In the genomic region with DNA sequence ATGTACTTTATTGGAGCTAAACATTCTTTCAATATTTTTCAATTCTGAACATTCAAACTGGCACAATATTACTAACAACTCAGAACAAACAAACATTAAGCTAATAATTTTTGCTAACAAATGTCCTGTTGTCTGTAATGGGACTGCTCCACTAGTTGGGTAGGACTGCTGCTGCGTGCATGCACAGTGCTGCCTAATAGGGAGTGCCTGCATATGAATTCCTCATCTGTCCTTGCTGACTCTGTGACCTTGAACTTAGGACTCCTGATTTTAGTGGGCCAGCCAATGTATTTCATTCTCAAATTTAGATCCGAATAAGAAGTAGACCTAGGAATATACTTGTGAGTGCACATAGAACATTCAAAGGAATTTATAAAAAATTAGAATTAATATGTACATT, we compare ENCODE assay signal across 24 cellular contexts.
DNase-seq lines count a peak whose midpoint lies in the region; ATAC-seq and TF ChIP-seq lines count a peak whose summit lies in the region.
"Had no signal": no experiment of that assay in that cellular context is flagged by ENCODE, and none has a peak within 500 bp of the region (broad histone marks: within the 10 kb centered on the region; RNA-seq: fewer than 3 reads in every experiment).

No MANE protein-coding gene starts in this region.

- H2AFZ ChIP-seq in GM23338 (no peak overlapping the region), OCI-LY7 (ENCODE audit: low read length) (no peak overlapping the region)

- H3K4me1 ChIP-seq in heart left ventricle: peaks cover 0 to 16% (median 0%) of the 10 kb centered on the region in 12 donors
- H3K4me1 ChIP-seq in right atrium auricular region: no peaks in the 10 kb centered on the region
- no peaks in the 10 kb centered on the region for H3K4me1 ChIP-seq in right cardiac atrium (ENCODE audit: control insufficient read depth, insufficient read depth, low read length)
- H3K4me1 ChIP-seq in GM23338 (ENCODE audit: insufficient read depth): peaks cover 32% of the 10 kb centered on the region
- H3K4me1 ChIP-seq in OCI-LY7 (ENCODE audit: insufficient read depth, low read length, poor library complexity, severe bottlenecking): no peaks in the 10 kb centered on the region
- H3K4me1 ChIP-seq: BE2C, BLaER1 had no signal

- no TSS peak for BruUV-seq in OCI-LY7 (replicated peaks; lab: Mats Ljungman, UMichigan)

- no peak for TF ChIP-seq POLR2A in heart left ventricle (IDR thresholded peaks at IDR 0.05)

- H3K9me3 ChIP-seq in heart left ventricle (no peaks in the 10 kb centered on the region), right atrium auricular region (no peaks in the 10 kb centered on the region), right cardiac atrium (ENCODE audit: control insufficient read depth, low read length) (no peaks in the 10 kb centered on the region), OCI-LY7 (ENCODE audit: low read length) (no peaks in the 10 kb centered on the region)
- H3K9me3 ChIP-seq: BE2C, BLaER1 had no signal

- H4K20me1 ChIP-seq in GM23338 (replicated peaks; ENCODE audit: insufficient read depth): no peaks in the 10 kb centered on the region
- H4K20me1 ChIP-seq in OCI-LY7 (ENCODE audit: insufficient read depth, low read length): no peaks in the 10 kb centered on the region
- H4K20me1 ChIP-seq: BLaER1 had no signal

- no peaks in the 10 kb centered on the region for H3K9me3 Mint-ChIP-seq in GM23338
- H3K9me3 Mint-ChIP-seq: CD14-positive monocyte; CD8-positive, alpha-beta memory T cell had no signal

- no peaks in the 10 kb centered on the region for H3K36me3 Mint-ChIP-seq in GM23338 (ENCODE audit: low read depth)
- H3K36me3 Mint-ChIP-seq: CD14-positive monocyte; CD4-positive, alpha-beta memory T cell; CD4-positive, CD25-positive, alpha-beta regulatory T cell; CD8-positive, alpha-beta memory T cell had no signal

- H3K27ac Mint-ChIP-seq in GM23338: peak overlapping the region; percentile 38; the same call in 1 of the 2 replicates
- H3K27ac Mint-ChIP-seq: CD14-positive monocyte; CD4-positive, alpha-beta memory T cell; CD4-positive, CD25-positive, alpha-beta regulatory T cell; CD8-positive, alpha-beta memory T cell had no signal

- no peak overlapping the region for H3K4me2 ChIP-seq in GM23338
- no peak overlapping the region for H3K4me2 ChIP-seq in OCI-LY7 (ENCODE audit: low read length)
- H3K4me2 ChIP-seq: BLaER1 had no signal

- TF ChIP-seq CTCF in heart left ventricle (IDR thresholded peaks at IDR 0.05) (no peak), right atrium auricular region (IDR thresholded peaks at IDR 0.05) (no peak), GM23338 (conservative IDR thresholded peaks at IDR 0.05; ENCODE audit: low read depth in 2 of 2) (no peak), OCI-LY7 (conservative IDR thresholded peaks at IDR 0.05; ENCODE audit: low read length) (no peak)

- peak in 3 of 4 donors; percentile 59 to 85 (median 83) for ATAC-seq in heart left ventricle
- peak; percentile 77 for ATAC-seq in left ventricle myocardium superior
- no peak for ATAC-seq in right cardiac atrium
- ATAC-seq in GM23338: no peak
- ATAC-seq: GM12878 had no signal

- H3K4me3 Mint-ChIP-seq in GM23338: no peak overlapping the region
- H3K4me3 Mint-ChIP-seq: CD14-positive monocyte; CD4-positive, alpha-beta memory T cell; CD4-positive, CD25-positive, alpha-beta regulatory T cell; CD8-positive, alpha-beta memory T cell had no signal

- 45 to 64% (median 54%) methylated on average over 2 of the region's 2 CpGs for WGBS in heart left ventricle, 4 donors
- 76% methylated on average over 2 of the region's 2 CpGs for WGBS in right cardiac atrium

- H3K27me3 Mint-ChIP-seq in GM23338 (ENCODE audit: insufficient read depth, low read depth, poor library complexity): no peaks in the 10 kb centered on the region
- H3K27me3 Mint-ChIP-seq: CD4-positive, alpha-beta memory T cell; CD4-positive, CD25-positive, alpha-beta regulatory T cell; CD8-positive, alpha-beta memory T cell had no signal

- H3K79me2 ChIP-seq in GM23338 (replicated peaks; ENCODE audit: insufficient read depth) (no peaks in the 10 kb centered on the region), OCI-LY7 (ENCODE audit: insufficient read depth, low read depth, low read length) (no peaks in the 10 kb centered on the region)

- H3K4me3 ChIP-seq in heart left ventricle: no peak overlapping the region
- H3K4me3 ChIP-seq in right atrium auricular region: no peak overlapping the region
- no peak overlapping the region for H3K4me3 ChIP-seq in right cardiac atrium (ENCODE audit: low read length)
- H3K4me3 ChIP-seq in GM23338: no peak overlapping the region
- H3K4me3 ChIP-seq in OCI-LY7 (ENCODE audit: low read depth, low read length, poor library complexity, severe bottlenecking): no peak overlapping the region
- H3K4me3 ChIP-seq: BLaER1, GM12878 had no signal

- peaks cover 44% of the 10 kb centered on the region for H3K4me1 Mint-ChIP-seq in GM23338
- H3K4me1 Mint-ChIP-seq: CD4-positive, alpha-beta memory T cell; CD4-positive, CD25-positive, alpha-beta regulatory T cell; CD8-positive, alpha-beta memory T cell had no signal

- DNase-seq in heart left ventricle: peak in 1 of 5 donors; percentile 32
- no peak for DNase-seq in right atrium auricular region (ENCODE audit: low spot score)
- DNase-seq in left ventricle myocardium superior: no peak
- DNase-seq in right cardiac atrium: no peak
- DNase-seq in GM23338 (ENCODE audit: low spot score): no peak
- DNase-seq in OCI-LY7 (ENCODE audit: low spot score): no peak
- DNase-seq: 8988T; ACHN; BE2C; C1 segment of cervical spinal cord; CD4-positive, alpha-beta memory T cell; CD4-positive, CD25-positive, alpha-beta regulatory T cell; CD8-positive, alpha-beta memory T cell; COR-L47; DMS 273 treated with DMSO at 0.1 percent for 48 hours; DMS153; DMS53; DMS79; DND-41; EL; GDM1 had no signal

- intact Hi-C loops in heart left ventricle (cut with DNase I): loop anchor here in 1 of 10 donors (5.0 kb wide), 1 partner anchor 75 kb away; no protein-coding TSS in a partner anchor
- intact Hi-C loops in left ventricle myocardium superior (cut with micrococcal nuclease): no loop called here
- intact Hi-C loops in right cardiac atrium (cut with DNase I): no loop called here
- intact Hi-C loops in OCI-LY7 (cut with micrococcal nuclease; ENCODE audit: unreplicated experiment): no loop called here

- H3F3A ChIP-seq in GM23338 (replicated peaks; ENCODE audit: low read depth): no peaks in the 10 kb centered on the region

- no peak overlapping the region for H3K27ac ChIP-seq in heart left ventricle
- no peak overlapping the region for H3K27ac ChIP-seq in right atrium auricular region
- H3K27ac ChIP-seq in right cardiac atrium (ENCODE audit: low read length): no peak overlapping the region
- H3K27ac ChIP-seq in GM23338 (ENCODE audit: low read depth): no peak overlapping the region
- H3K27ac ChIP-seq in OCI-LY7 (ENCODE audit: low read depth, low read length, poor library complexity, severe bottlenecking): no peak overlapping the region
- H3K27ac ChIP-seq: BLaER1 had no signal

- H3K27me3 ChIP-seq in heart left ventricle (no peaks in the 10 kb centered on the region), right atrium auricular region (no peaks in the 10 kb centered on the region), right cardiac atrium (ENCODE audit: control insufficient read depth, insufficient read depth) (no peaks in the 10 kb centered on the region), GM23338 (ENCODE audit: insufficient read depth) (no peaks in the 10 kb centered on the region)
- H3K27me3 ChIP-seq: BE2C, BLaER1 had no signal

- POLR2A ChIA-PET in OCI-LY7 (lab: Charles Lee): no interaction called here

- CTCF ChIA-PET in OCI-LY7 (lab: Charles Lee; ENCODE audit: unreplicated experiment): no interaction called here

- no peaks in the 10 kb centered on the region for H3K36me3 ChIP-seq in heart left ventricle
- H3K36me3 ChIP-seq in right atrium auricular region: no peaks in the 10 kb centered on the region
- H3K36me3 ChIP-seq in GM23338 (ENCODE audit: insufficient read depth): no peaks in the 10 kb centered on the region
- H3K36me3 ChIP-seq in OCI-LY7 (ENCODE audit: insufficient read depth, low read length): no peaks in the 10 kb centered on the region
- H3K36me3 ChIP-seq: BE2C, BLaER1 had no signal

- H3K9me2 ChIP-seq in GM23338 (ENCODE audit: insufficient read depth): no peaks in the 10 kb centered on the region
- H3K9me2 ChIP-seq in OCI-LY7 (ENCODE audit: insufficient read depth, low read length): no peaks in the 10 kb centered on the region

TF ChIP-seq in GM23338, 12 proteins besides CTCF, POLR2A, EP300 and RAD21 (continues in another document):
- no peak for TF ChIP-seq EZH2phosphoT487 (IDR thresholded peaks at IDR 0.05; ENCODE audit: unreplicated experiment)
- TF ChIP-seq STAT1 (IDR thresholded peaks at IDR 0.05; ENCODE audit: unreplicated experiment): no peak
- TF ChIP-seq CREB1 (CRISPR knock-in tag; IDR thresholded peaks at IDR 0.05; ENCODE audit: low read depth): no peak
- no peak for TF ChIP-seq EZH2 (IDR thresholded peaks at IDR 0.05; ENCODE audit: low read depth, unreplicated experiment)
- TF ChIP-seq, protein P1, sequence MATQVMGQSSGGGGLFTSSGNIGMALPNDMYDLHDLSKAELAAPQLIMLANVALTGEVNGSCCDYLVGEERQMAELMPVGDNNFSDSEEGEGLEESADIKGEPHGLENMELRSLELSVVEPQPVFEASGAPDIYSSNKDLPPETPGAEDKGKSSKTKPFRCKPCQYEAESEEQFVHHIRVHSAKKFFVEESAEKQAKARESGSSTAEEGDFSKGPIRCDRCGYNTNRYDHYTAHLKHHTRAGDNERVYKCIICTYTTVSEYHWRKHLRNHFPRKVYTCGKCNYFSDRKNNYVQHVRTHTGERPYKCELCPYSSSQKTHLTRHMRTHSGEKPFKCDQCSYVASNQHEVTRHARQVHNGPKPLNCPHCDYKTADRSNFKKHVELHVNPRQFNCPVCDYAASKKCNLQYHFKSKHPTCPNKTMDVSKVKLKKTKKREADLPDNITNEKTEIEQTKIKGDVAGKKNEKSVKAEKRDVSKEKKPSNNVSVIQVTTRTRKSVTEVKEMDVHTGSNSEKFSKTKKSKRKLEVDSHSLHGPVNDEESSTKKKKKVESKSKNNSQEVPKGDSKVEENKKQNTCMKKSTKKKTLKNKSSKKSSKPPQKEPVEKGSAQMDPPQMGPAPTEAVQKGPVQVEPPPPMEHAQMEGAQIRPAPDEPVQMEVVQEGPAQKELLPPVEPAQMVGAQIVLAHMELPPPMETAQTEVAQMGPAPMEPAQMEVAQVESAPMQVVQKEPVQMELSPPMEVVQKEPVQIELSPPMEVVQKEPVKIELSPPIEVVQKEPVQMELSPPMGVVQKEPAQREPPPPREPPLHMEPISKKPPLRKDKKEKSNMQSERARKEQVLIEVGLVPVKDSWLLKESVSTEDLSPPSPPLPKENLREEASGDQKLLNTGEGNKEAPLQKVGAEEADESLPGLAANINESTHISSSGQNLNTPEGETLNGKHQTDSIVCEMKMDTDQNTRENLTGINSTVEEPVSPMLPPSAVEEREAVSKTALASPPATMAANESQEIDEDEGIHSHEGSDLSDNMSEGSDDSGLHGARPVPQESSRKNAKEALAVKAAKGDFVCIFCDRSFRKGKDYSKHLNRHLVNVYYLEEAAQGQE (IDR thresholded peaks at IDR 0.05; ENCODE audit: unreplicated experiment): no peak

Comparison
In these comparisons a context has a peak if more than half of its experiments do, and no peak if none do; other contexts are left out.
1. ATAC-seq: peak in heart left ventricle (3 of 4) and left ventricle myocardium superior (single experiment); none in right cardiac atrium (0 of 2) and GM23338 (single experiment).